In genomic region chr22:19142394-19142793, GRCh38 we compare ENCODE assay signal across 1 cellular context.
TF ChIP-seq lines count a peak whose summit lies in the region.

No MANE protein-coding gene starts in this region.

TF ChIP-seq in GM23338, 12 proteins besides CTCF, POLR2A, EP300 and RAD21 (continued from another document):
- no peak for TF ChIP-seq NANOG (IDR thresholded peaks at IDR 0.05; ENCODE audit: borderline replicate concordance)
- TF ChIP-seq ZNF114 (CRISPR knock-in tag; IDR thresholded peaks at IDR 0.05): no peak
- TF ChIP-seq ZNF462 (CRISPR knock-in tag; IDR thresholded peaks at IDR 0.05): no peak
TF ChIP-seq in GM23338: peak in this region for 0.
